29 cellular contexts compared by ENCODE assay signal in genomic region chr1:22196041-22196440, GRCh38. TPM values are rescaled to one million over a fixed set of nuclear protein-coding genes. Genes with fewer than 3 reads are reported as not detected.
"Had no signal": no experiment of that assay in that cellular context is flagged by ENCODE, and none has a peak within 500 bp of the region (broad histone marks: within the 10 kb centered on the region; RNA-seq: fewer than 3 reads in every experiment).

No MANE protein-coding gene starts in this region.

- H3K27me3 ChIP-seq: adrenal gland, body of pancreas, colonic mucosa had no signal

- H3K27ac Mint-ChIP-seq: activated CD4-positive, alpha-beta memory T cell treated with anti-CD3 and anti-CD28 coated beads, Interleukin-2, amount 10 ng/mL, durations not matched to agents 7 days and 5 days; activated CD4-positive, alpha-beta T cell treated with anti-CD3 and anti-CD28 coated beads for 36 hours; activated CD4-positive, alpha-beta T cell treated with anti-CD3 and anti-CD28 coated beads, Interleukin-2, amount 10 ng/mL, durations not matched to agents 24 days and 14 days; activated naive CD4-positive, alpha-beta T cell treated with anti-CD3 and anti-CD28 coated beads for 36 hours; activated naive CD4-positive, alpha-beta T cell treated with anti-CD3 and anti-CD28 coated beads, Interleukin-2, amount 50 U/mL, for 24 hours; activated naive CD8-positive, alpha-beta T cell treated with anti-CD3 and anti-CD28 coated beads for 36 hours; activated naive CD8-positive, alpha-beta T cell treated with anti-CD3 and anti-CD28 coated beads, Interleukin-2, amount 50 U/mL, for 24 hours; activated T-cell treated with anti-CD3 and anti-CD28 coated beads, Interleukin-2, amount 50 U/mL, for 24 hours; activated T-cell treated with anti-CD3 and anti-CD28 coated beads, Interleukin-2, amount 50 U/mL, for 72 hours had no signal

- H3K4me3 ChIP-seq: adrenal gland, body of pancreas, colonic mucosa, esophagus squamous epithelium had no signal

- ATAC-seq: activated CD4-positive, alpha-beta T cell treated with anti-CD3 and anti-CD28 coated beads for 36 hours; activated naive CD8-positive, alpha-beta T cell treated with anti-CD3 and anti-CD28 coated beads, Interleukin-2, amount 50 U/mL, for 24 hours; activated T-cell treated with anti-CD3 and anti-CD28 coated beads, Interleukin-2, amount 50 U/mL, for 72 hours; body of pancreas had no signal

- H3K9me3 Mint-ChIP-seq: activated CD4-positive, alpha-beta memory T cell treated with anti-CD3 and anti-CD28 coated beads, Interleukin-2, amount 10 ng/mL, durations not matched to agents 7 days and 5 days; activated CD4-positive, alpha-beta T cell treated with anti-CD3 and anti-CD28 coated beads, Interleukin-2, amount 10 ng/mL, durations not matched to agents 24 days and 14 days; activated naive CD4-positive, alpha-beta T cell treated with anti-CD3 and anti-CD28 coated beads for 36 hours; activated naive CD4-positive, alpha-beta T cell treated with anti-CD3 and anti-CD28 coated beads, Interleukin-2, amount 50 U/mL, for 24 hours; activated naive CD8-positive, alpha-beta T cell treated with anti-CD3 and anti-CD28 coated beads for 36 hours; activated naive CD8-positive, alpha-beta T cell treated with anti-CD3 and anti-CD28 coated beads, Interleukin-2, amount 50 U/mL, for 24 hours; activated T-cell treated with anti-CD3 and anti-CD28 coated beads, Interleukin-2, amount 50 U/mL, for 24 hours; activated T-cell treated with anti-CD3 and anti-CD28 coated beads, Interleukin-2, amount 50 U/mL, for 72 hours had no signal

- H3K9me3 ChIP-seq: adrenal gland, body of pancreas, colonic mucosa, esophagus squamous epithelium had no signal

- FAIRE-seq: endometrium, endothelial cell of umbilical vein, frontal cortex had no signal

- H3K4me1 Mint-ChIP-seq: activated CD4-positive, alpha-beta memory T cell treated with anti-CD3 and anti-CD28 coated beads, Interleukin-2, amount 10 ng/mL, durations not matched to agents 7 days and 5 days; activated CD4-positive, alpha-beta T cell treated with anti-CD3 and anti-CD28 coated beads for 36 hours; activated CD4-positive, alpha-beta T cell treated with anti-CD3 and anti-CD28 coated beads, Interleukin-2, amount 10 ng/mL, durations not matched to agents 24 days and 14 days; activated naive CD4-positive, alpha-beta T cell treated with anti-CD3 and anti-CD28 coated beads, Interleukin-2, amount 50 U/mL, for 24 hours; activated naive CD8-positive, alpha-beta T cell treated with anti-CD3 and anti-CD28 coated beads for 36 hours; activated naive CD8-positive, alpha-beta T cell treated with anti-CD3 and anti-CD28 coated beads, Interleukin-2, amount 50 U/mL, for 24 hours had no signal

- H3K4me3 Mint-ChIP-seq: activated CD4-positive, alpha-beta memory T cell treated with anti-CD3 and anti-CD28 coated beads, Interleukin-2, amount 10 ng/mL, durations not matched to agents 7 days and 5 days; activated CD4-positive, alpha-beta T cell treated with anti-CD3 and anti-CD28 coated beads for 36 hours; activated CD4-positive, alpha-beta T cell treated with anti-CD3 and anti-CD28 coated beads, Interleukin-2, amount 10 ng/mL, durations not matched to agents 24 days and 14 days; activated naive CD4-positive, alpha-beta T cell treated with anti-CD3 and anti-CD28 coated beads for 36 hours; activated naive CD4-positive, alpha-beta T cell treated with anti-CD3 and anti-CD28 coated beads, Interleukin-2, amount 50 U/mL, for 24 hours; activated naive CD8-positive, alpha-beta T cell treated with anti-CD3 and anti-CD28 coated beads for 36 hours; activated naive CD8-positive, alpha-beta T cell treated with anti-CD3 and anti-CD28 coated beads, Interleukin-2, amount 50 U/mL, for 24 hours; activated T-cell treated with anti-CD3 and anti-CD28 coated beads, Interleukin-2, amount 50 U/mL, for 24 hours; activated T-cell treated with anti-CD3 and anti-CD28 coated beads, Interleukin-2, amount 50 U/mL, for 72 hours had no signal

- H3K36me3 Mint-ChIP-seq: activated naive CD4-positive, alpha-beta T cell treated with anti-CD3 and anti-CD28 coated beads, Interleukin-2, amount 50 U/mL, for 24 hours; activated naive CD8-positive, alpha-beta T cell treated with anti-CD3 and anti-CD28 coated beads for 36 hours had no signal

- H3K27ac ChIP-seq: adrenal gland, body of pancreas, colonic mucosa, epithelial cell of prostate, esophagus squamous epithelium had no signal

- DNase-seq: activated CD4-positive, alpha-beta memory T cell treated with anti-CD3 and anti-CD28 coated beads, Interleukin-2, amount 10 ng/mL, durations not matched to agents 7 days and 5 days; activated CD4-positive, alpha-beta T cell treated with anti-CD3 and anti-CD28 coated beads for 36 hours; activated CD4-positive, alpha-beta T cell treated with anti-CD3 and anti-CD28 coated beads, Interleukin-2, amount 10 ng/mL, durations not matched to agents 24 days and 14 days; activated CD4-positive, CD25-positive, alpha-beta regulatory T cell; activated CD4-positive, CD25-positive, alpha-beta regulatory T cell treated with anti-CD3 and anti-CD28 coated beads, Interleukin-2, amount 50 U/mL, for 72 hours; activated CD8-positive, alpha-beta memory T cell treated with anti-CD3 and anti-CD28 coated beads, Interleukin-2, amount 50 U/mL, for 48 hours; activated naive CD4-positive, alpha-beta T cell treated with anti-CD3 and anti-CD28 coated beads for 36 hours; activated naive CD8-positive, alpha-beta T cell treated with anti-CD3 and anti-CD28 coated beads for 36 hours; activated naive CD8-positive, alpha-beta T cell treated with anti-CD3 and anti-CD28 coated beads, Interleukin-2, amount 50 U/mL, for 24 hours; activated T-cell treated with anti-CD3 and anti-CD28 coated beads for 4 hours; activated T-cell treated with anti-CD3 and anti-CD28 coated beads, Interleukin-2, amount 50 U/mL, for 24 hours; activated T-cell treated with anti-CD3 and anti-CD28 coated beads, Interleukin-2, amount 50 U/mL, for 72 hours; adrenal gland; amygdala; aorta; body of pancreas; caudate nucleus; colonic mucosa; effector CD8-positive, alpha-beta T cell; esophagus squamous epithelium; head of caudate nucleus; T-helper 2 cell had no signal

- H3K4me1 ChIP-seq: adrenal gland, colonic mucosa had no signal

- H3K36me3 ChIP-seq: adrenal gland, colonic mucosa, esophagus squamous epithelium had no signal

RNA-seq across cellular contexts. Expression of gene WNT4, which starts 53.1 kb away (rescaled TPM):
- total RNA-seq: activated CD4-positive, alpha-beta memory T cell treated with anti-CD3 and anti-CD28 coated beads, Interleukin-2, amount 10 ng/mL, durations not matched to agents 7 days and 5 days; activated CD4-positive, alpha-beta T cell treated with anti-CD3 and anti-CD28 coated beads for 36 hours; activated CD4-positive, alpha-beta T cell treated with anti-CD3 and anti-CD28 coated beads, Interleukin-2, amount 10 ng/mL, durations not matched to agents 24 days and 14 days; activated naive CD4-positive, alpha-beta T cell treated with anti-CD3 and anti-CD28 coated beads for 36 hours; activated naive CD8-positive, alpha-beta T cell treated with anti-CD3 and anti-CD28 coated beads for 36 hours; activated T-cell treated with anti-CD3 and anti-CD28 coated beads, Interleukin-2, amount 50 U/mL, for 72 hours; aorta; endothelial cell of umbilical vein; T-helper 1 cell treated with Interleukin-12 subunit alpha and Interleukin-12 subunit beta and Interleukin-4 antibody, amounts not matched to agents 30 ng/mL and 1 ng/mL, for 36 hours had no signal
- polyA plus RNA-seq: aorta, fibroblast of lung had no signal
